8 cellular contexts compared by ENCODE assay signal in genomic region chr1:221667504-221667903, GRCh38.
DNase-seq lines count a peak whose midpoint lies in the region; ATAC-seq and TF ChIP-seq lines count a peak whose summit lies in the region.

No MANE protein-coding gene starts in this region.

- ATAC-seq in GM21825 (IDR thresholded peaks at IDR 0.05; ENCODE audit: unreplicated experiment) (peak; percentile 75), GM18517 (IDR thresholded peaks at IDR 0.05; ENCODE audit: unreplicated experiment) (no peak)

- H3K4me3 ChIP-seq in GM06990 (replicated peaks; ENCODE audit: low read depth, low read length) (no peak overlapping the region), fibroblast of villous mesenchyme (ENCODE audit: low read depth, low read length) (no peak overlapping the region)

- DNase-seq in GM06990 (ENCODE audit: extremely low read depth, insufficient read length) (peak; percentile 18), LHCN-M2 (ENCODE audit: low read depth) (peak; percentile 72), fibroblast of villous mesenchyme (ENCODE audit: low read depth) (peak; percentile 90), cortex of kidney (lab: John Stamatoyannopoulos, UW) (no peak), middle frontal gyrus (ENCODE audit: extremely low spot score, low spot score) (no peak), NK-92 (lab: John Stamatoyannopoulos, UW; ENCODE audit: unreplicated experiment) (no peak)

- H3K27me3 ChIP-seq in GM06990 (replicated peaks; ENCODE audit: control insufficient read depth, insufficient read depth, low read length), result no peaks in the 10 kb centered on the region

- no peaks in the 10 kb centered on the region for H3K36me3 ChIP-seq in GM06990 (ENCODE audit: control insufficient read depth, insufficient read depth, low read length)

- no peak for TF ChIP-seq CTCF in GM06990 (IDR thresholded peaks at IDR 0.05; ENCODE audit: insufficient read depth, low read length, poor library complexity, severe bottlenecking)
- TF ChIP-seq CTCF in fibroblast of villous mesenchyme (IDR thresholded peaks at IDR 0.05; ENCODE audit: insufficient read depth, low read depth, low read length), result no peak

Comparison
In these comparisons a context has a peak if more than half of its experiments do, and no peak if none do; other contexts are left out.
1. DNase-seq: peak in GM06990 (single experiment), LHCN-M2 (single experiment) and fibroblast of villous mesenchyme (single experiment); none in cortex of kidney (single experiment), middle frontal gyrus (single experiment) and NK-92 (single experiment).